In the genomic region with DNA sequence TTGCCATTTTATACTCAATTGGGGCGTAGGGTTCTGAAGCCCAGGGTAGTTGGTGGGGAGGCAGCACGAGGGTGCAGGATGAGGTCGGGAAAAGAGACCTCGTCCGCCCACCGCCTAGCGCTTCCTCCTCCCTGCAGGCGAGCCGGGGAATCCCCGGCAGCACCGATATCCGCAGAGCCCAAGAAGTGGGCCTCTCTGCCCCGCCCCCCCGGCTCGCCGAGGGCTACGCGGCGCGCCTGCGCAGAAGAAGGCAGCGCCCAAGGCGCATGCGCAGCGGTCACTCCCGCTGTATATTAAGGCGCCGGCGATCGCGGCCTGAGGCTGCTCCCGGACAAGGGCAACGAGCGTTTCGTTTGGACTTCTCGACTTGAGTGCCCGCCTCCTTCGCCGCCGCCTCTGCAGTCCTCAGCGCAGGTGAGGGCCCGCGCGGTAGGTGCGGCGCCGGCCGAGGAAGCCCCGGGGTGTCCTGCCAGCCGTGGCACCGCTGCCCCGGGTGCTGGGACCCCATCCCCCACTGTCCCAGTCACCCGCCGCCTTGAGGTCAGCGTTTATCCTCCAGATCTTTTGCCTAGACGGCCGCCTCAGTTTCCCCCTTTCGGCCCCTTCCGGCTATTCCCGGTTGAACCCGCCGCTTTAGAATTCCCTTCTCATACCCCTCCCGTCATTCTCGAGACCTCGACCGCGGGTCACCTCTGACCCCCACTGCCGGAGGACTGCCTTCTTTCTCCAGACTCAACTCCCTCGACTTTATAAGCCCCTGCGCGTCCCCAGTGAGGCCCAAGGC, we compare ENCODE assay signal across 8 cellular contexts. TPM values are rescaled to one million over a fixed set of nuclear protein-coding genes. Genes with fewer than 3 reads are reported as not detected.
DNase-seq lines count a peak whose midpoint lies in the region; ATAC-seq and TF ChIP-seq lines count a peak whose summit lies in the region.

A gene (plus strand): TSS at position 319 of the 784 bp plus-strand sequence. CDS start 1,082 bp downstream, outside the sequence.

- peak; percentile 30 for TF ChIP-seq CTCF in mucosa of descending colon (IDR thresholded peaks at IDR 0.05)

- peak; percentile 73 for ATAC-seq in GM21447 (IDR thresholded peaks at IDR 0.05; ENCODE audit: unreplicated experiment)
- ATAC-seq in mucosa of descending colon = peak; percentile 88

- H3K4me1 ChIP-seq in HUES64 (ENCODE audit: insufficient read depth, low read length) = peaks cover 6% of the 10 kb centered on the region; the same call in 1 of the 2 replicates
- H3K4me1 ChIP-seq in mucosa of descending colon (ENCODE audit: low read depth) = peaks cover 38% of the 10 kb centered on the region

- intact Hi-C loops in mucosa of descending colon (cut with DNase I, micrococcal nuclease) = no loop called here

- no peaks in the 10 kb centered on the region for H3K27me3 ChIP-seq in HUES64 (ENCODE audit: insufficient read depth, low read length)

- H3K4me3 ChIP-seq in HUES64 (ENCODE audit: low read length) (peak within 1 kb of the TSS; percentile 85), mucosa of descending colon (peak within 1 kb of the TSS; percentile 47)

- DNase-seq in DMS 273 treated with DMSO at 0.1 percent for 48 hours (lab: John Stamatoyannopoulos, UW) (peak; percentile 16), OCI-M1 (lab: John Stamatoyannopoulos, UW) (peak; percentile 95), activated T-cell treated with anti-CD3 and anti-CD28 coated beads for 24 hours (ENCODE audit: low read depth) (peak; percentile 93), epithelial cell of prostate (ENCODE audit: low read depth, low spot score) (no peak), mucosa of descending colon (peak; percentile 95 to 98 (median 96))
- peak; percentile 91 for DNase-seq in stimulated activated CD8-positive, alpha-beta memory T cell treated with anti-CD3 and anti-CD28 coated beads, Interleukin-4, amount 100 ng/mL, for 24 hours (ENCODE audit: low read depth)

- 1% methylated on average over 71 of the region's 71 CpGs for WGBS in HUES64

- H3K36me3 ChIP-seq in HUES64 (ENCODE audit: insufficient read depth, low read length) (peaks cover 38% of the 10 kb centered on the region), mucosa of descending colon (ENCODE audit: low read depth) (no peaks in the 10 kb centered on the region)

- peak within 1 kb of the TSS; percentile 61 for H3K27ac ChIP-seq in HUES64 (ENCODE audit: low read depth, low read length)
- H3K27ac ChIP-seq in epithelial cell of prostate = peak within 1 kb of the TSS; percentile 38

- H3K9me3 ChIP-seq in HUES64 (ENCODE audit: insufficient read depth, low read depth, low read length) (no peaks in the 10 kb centered on the region), mucosa of descending colon (no peaks in the 10 kb centered on the region)

- H3K9ac ChIP-seq in HUES64 (ENCODE audit: low read depth, low read length) = peak within 1 kb of the TSS; percentile 76

RNA-seq across cellular contexts. Expression of the gene that starts here (rescaled TPM):
- polyA plus RNA-seq in HUES64 (2013, experiment 1 of 2) = 31.6 TPM
- polyA plus RNA-seq in HUES64 (2013, experiment 2 of 2) = 38.7 TPM
- 100 to 1,000 TPM in 1 of 3 donors, 10 to 100 TPM in 2; 67.2 to 103 (median 94.6) TPM for total RNA-seq in mucosa of descending colon
